Comparison of ENCODE assay signal across 8 cellular contexts in the genomic region with DNA sequence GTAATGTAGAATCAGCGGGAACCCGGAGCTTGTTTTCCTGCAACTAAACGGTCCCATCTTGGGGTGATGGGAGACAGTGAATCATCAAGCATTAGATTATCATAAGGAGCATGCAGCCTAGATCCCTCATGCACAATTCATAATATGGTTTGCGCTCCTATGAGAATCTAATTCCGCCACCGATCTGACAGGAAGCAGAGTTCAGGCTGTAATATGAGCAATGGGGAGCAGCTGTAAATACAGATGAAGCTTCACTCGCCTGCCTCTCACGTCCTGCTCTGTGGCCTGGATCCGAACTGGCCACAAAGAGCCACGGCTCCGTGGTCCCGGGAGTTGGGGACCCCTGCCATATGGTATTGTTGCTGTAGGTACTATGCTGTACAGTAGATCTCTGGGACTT. TPM values are rescaled to one million over a fixed set of nuclear protein-coding genes. Genes with fewer than 3 reads are reported as not detected.
DNase-seq lines count a peak whose midpoint lies in the region; ATAC-seq and TF ChIP-seq lines count a peak whose summit lies in the region.

No MANE protein-coding gene starts in this region.

- no peaks in the 10 kb centered on the region for H3K36me3 Mint-ChIP-seq in type B pancreatic cell

- no peaks in the 10 kb centered on the region for H3K9me3 Mint-ChIP-seq in type B pancreatic cell

- peak; percentile 58 for DNase-seq in KG1 (lab: John Stamatoyannopoulos, UW)
- DNase-seq in central memory CD4-positive, alpha-beta T cell: peak; percentile 36
- peak; percentile 46 for DNase-seq in posterior vena cava (ENCODE audit: low spot score)
- no peak for DNase-seq in MV-4-11 (lab: John Stamatoyannopoulos, UW)
- DNase-seq in type B pancreatic cell (ENCODE audit: extremely low spot score, unreplicated experiment): no peak
- no peak for DNase-seq in thyroid gland
- no peak for DNase-seq in NK-92 (lab: John Stamatoyannopoulos, UW; ENCODE audit: unreplicated experiment)

- H3K4me3 Mint-ChIP-seq in type B pancreatic cell: no peak overlapping the region

- H3K27me3 ChIP-seq in thyroid gland: no peaks in the 10 kb centered on the region

- H3K27me3 Mint-ChIP-seq in type B pancreatic cell: peaks cover 4% of the 10 kb centered on the region

- H3K4me3 ChIP-seq in thyroid gland (replicated peaks in 1 of 3): peak overlapping the region in 1 of 3 donors; percentile 12

- TF ChIP-seq CTCF in type B pancreatic cell (conservative IDR thresholded peaks at IDR 0.05) (no peak), thyroid gland (IDR thresholded peaks at IDR 0.05) (no peak)

- 80 to 84% methylated on average over 12 of the region's 12 CpGs for WGBS in thyroid gland, 2 donors

- peak overlapping the region in 1 of 3 donors; percentile 60 for H3K27ac ChIP-seq in thyroid gland

- peak; percentile 34 for ATAC-seq in GM19023 (IDR thresholded peaks at IDR 0.05; ENCODE audit: unreplicated experiment)

- peaks cover 6 to 11% of the 10 kb centered on the region in 2 donors for H3K4me1 ChIP-seq in thyroid gland

- no peaks in the 10 kb centered on the region for H3K9me3 ChIP-seq in thyroid gland

- intact Hi-C loops in posterior vena cava (cut with DNase I): no loop called here
- intact Hi-C loops in thyroid gland (cut with DNase I): no loop called here

- H3K4me1 Mint-ChIP-seq in type B pancreatic cell (ENCODE audit: unreplicated experiment): no peaks in the 10 kb centered on the region

- no peaks in the 10 kb centered on the region for H3K36me3 ChIP-seq in thyroid gland

- H3K27ac Mint-ChIP-seq in type B pancreatic cell: no peak overlapping the region

- no peak for TF ChIP-seq POLR2A in thyroid gland (IDR thresholded peaks at IDR 0.05)

RNA-seq across cellular contexts. Expression of gene IFI44, which starts 1.6 kb away (rescaled TPM):
- total RNA-seq in posterior vena cava (10 to 100 TPM; 32.7 to 51.4 TPM), type B pancreatic cell (ENCODE audit: low replicate concordance) (3.8 and 4.8 TPM in 2 replicates), thyroid gland (10 to 100 TPM; 23.5 to 58.7 (median 34.8) TPM)

RNA-seq across cellular contexts. Expression of gene IFI44L, which starts 31.0 kb away (rescaled TPM):
- total RNA-seq in posterior vena cava (10 to 100 TPM in 1 of 2 donors, 1 to 10 TPM in 1; 9.9 to 36.4 TPM), type B pancreatic cell (ENCODE audit: low replicate concordance) (7.7 and 12.3 TPM in 2 replicates), thyroid gland (10 to 100 TPM in 2 of 4 donors, 1 to 10 TPM in 2; 8.1 to 22.9 (median 12.2) TPM)

Comparison
In these comparisons a context has a peak if more than half of its experiments do, and no peak if none do; other contexts are left out.
1. DNase-seq: peak in KG1 (single experiment), central memory CD4-positive, alpha-beta T cell (single experiment) and posterior vena cava (single experiment); none in MV-4-11 (single experiment), type B pancreatic cell (single experiment), thyroid gland (0 of 2) and NK-92 (single experiment).